1 cellular context compared by ENCODE assay signal in genomic region chr1:234617986-234618725, GRCh38.
A peak's percentile ranks its signal among the peaks of the same experiment; 100 is the strongest.
TF ChIP-seq lines count a peak whose summit lies in the region.

No MANE protein-coding gene starts in this region.

TF ChIP-seq in SK-N-SH, 30 proteins besides CTCF, POLR2A, EP300 and RAD21 (continued from another document):
- no peak for TF ChIP-seq PBX3 (IDR thresholded peaks at IDR 0.05)
- TF ChIP-seq RFX5 (IDR thresholded peaks at IDR 0.05; ENCODE audit: low read length) = no peak
- no peak for TF ChIP-seq SMC3 (IDR thresholded peaks at IDR 0.05; ENCODE audit: low read depth, low read length)
- peak; percentile 24; the same call in 1 of the 2 replicates for TF ChIP-seq TEAD4 (IDR thresholded peaks at IDR 0.05; ENCODE audit: borderline replicate concordance, insufficient read depth)
- no peak for TF ChIP-seq EZH2phosphoT487 (IDR thresholded peaks at IDR 0.05; ENCODE audit: borderline replicate concordance, low read depth)
